In the genomic region with DNA sequence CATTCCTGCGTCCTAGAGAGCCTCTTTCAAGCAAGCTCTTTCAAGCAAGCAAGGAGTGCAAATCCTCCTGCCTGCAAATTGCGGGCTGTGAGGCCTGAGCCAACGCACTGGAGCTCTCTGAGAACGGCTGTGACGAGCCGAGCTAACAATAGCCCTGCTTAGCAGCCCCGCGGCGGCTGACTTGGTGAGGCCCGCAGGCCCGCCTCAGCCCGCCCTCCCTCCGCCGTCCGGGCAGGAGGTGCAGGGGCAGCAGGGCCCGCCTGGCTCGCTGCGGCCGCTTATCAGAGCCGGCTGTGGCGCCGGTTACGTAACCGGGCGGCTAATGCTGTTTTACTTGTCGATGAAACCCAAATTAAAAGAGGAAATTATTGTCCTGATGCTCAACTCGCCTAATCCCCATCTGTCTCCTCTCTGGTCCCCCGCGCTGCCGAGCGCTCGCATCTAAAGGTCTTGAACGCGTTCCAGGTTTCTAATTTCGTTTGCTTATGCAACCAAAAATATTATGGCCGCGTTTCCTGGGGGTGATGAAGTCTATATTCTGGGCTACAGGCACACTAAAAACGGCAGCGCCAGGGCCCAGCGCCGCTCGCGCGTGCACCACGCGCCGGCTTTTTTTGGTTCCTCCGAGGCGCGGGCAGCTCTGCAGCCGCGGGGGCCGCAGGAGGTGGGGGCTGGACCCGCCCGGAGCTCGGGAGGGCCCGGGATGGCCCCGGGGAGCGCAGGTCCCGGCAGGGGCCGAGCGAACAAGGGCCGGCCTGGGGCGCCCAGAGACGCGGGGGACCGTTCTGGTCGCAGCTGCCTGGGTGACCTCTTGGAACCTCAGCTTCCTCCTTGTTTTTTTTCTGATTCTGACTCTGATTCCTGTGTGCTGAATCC, we compare ENCODE assay signal across 8 cellular contexts.
DNase-seq lines count a peak whose midpoint lies in the region; ATAC-seq and TF ChIP-seq lines count a peak whose summit lies in the region.

No MANE protein-coding gene starts in this region.

- H3K9ac ChIP-seq in SK-N-SH = peak overlapping the region; percentile 84

- TF ChIP-seq CTCF in AG09319 (IDR thresholded peaks at IDR 0.05; ENCODE audit: low read depth, low read length) (no peak), GM20000 (IDR thresholded peaks at IDR 0.05; ENCODE audit: extremely low read depth, missing control alignments) (no peak), SK-N-SH (IDR thresholded peaks at IDR 0.05) (no peak), heart left ventricle (IDR thresholded peaks at IDR 0.05) (no peak), osteoblast (IDR thresholded peaks at IDR 0.05; ENCODE audit: extremely low read depth, low read depth, low read length) (no peak)

- POLR2A ChIA-PET in SK-N-SH (lab: Yijun Ruan, JAX) = interaction anchor here (0.7 to 2.8 kb wide), 16 partner anchors 8 to 116 kb away, joined by 3 to 96 read pairs (median 7); a partner anchor contains a TSS

- H3K4me2 ChIP-seq in SK-N-SH (peak overlapping the region; percentile 98), osteoblast (ENCODE audit: insufficient read depth, low read length) (peak overlapping the region; percentile 93)

- H3K4me1 ChIP-seq in SK-N-SH (ENCODE audit: control insufficient read depth in 1 of 2, insufficient read depth in 2 of 2, low read depth in 1 of 2, low read length in 1 of 2) (peaks cover 15 to 41% of the 10 kb centered on the region in 2 experiments), heart left ventricle (peaks cover 0 to 45% (median 23%) of the 10 kb centered on the region in 12 donors), osteoblast (ENCODE audit: insufficient read depth, low read length) (peaks cover 39% of the 10 kb centered on the region), aorta (ENCODE audit: control insufficient read depth in 1 of 2, insufficient read depth in 2 of 2, low read length in 2 of 2) (no peaks in the 10 kb centered on the region)

- H3K9me3 ChIP-seq in SK-N-SH (no peaks in the 10 kb centered on the region), heart left ventricle (no peaks in the 10 kb centered on the region), osteoblast (ENCODE audit: low read depth, low read length) (no peaks in the 10 kb centered on the region), aorta (ENCODE audit: control insufficient read depth, low read length) (no peaks in the 10 kb centered on the region)

- H3K36me3 ChIP-seq in SK-N-SH (replicated peaks in 1 of 2; ENCODE audit: control insufficient read depth in 1 of 2, insufficient read depth in 2 of 2, low read length in 1 of 2) (no peaks in the 10 kb centered on the region), heart left ventricle (no peaks in the 10 kb centered on the region), osteoblast (ENCODE audit: insufficient read depth, low read length) (no peaks in the 10 kb centered on the region), aorta (ENCODE audit: control insufficient read depth in 1 of 2, insufficient read depth in 2 of 2, low read length in 1 of 2) (no peaks in the 10 kb centered on the region)

- H4K20me1 ChIP-seq in SK-N-SH (ENCODE audit: insufficient read depth) = no peaks in the 10 kb centered on the region
- no peaks in the 10 kb centered on the region for H4K20me1 ChIP-seq in osteoblast (ENCODE audit: insufficient read depth, low read length)

- TF ChIP-seq RAD21 in SK-N-SH (IDR thresholded peaks at IDR 0.05; ENCODE audit: low read length) = no peak

- no peaks in the 10 kb centered on the region for H3K9me2 ChIP-seq in SK-N-SH

- H3K27ac ChIP-seq in SK-N-SH (ENCODE audit: low read depth in 2 of 2, low read length in 1 of 2) (peak overlapping the region; percentile 93 to 98), angular gyrus (ENCODE audit: low read depth, low read length) (peak overlapping the region; percentile 98), heart left ventricle (peak overlapping the region; percentile 93 to 100 (median 98)), osteoblast (ENCODE audit: low read depth, low read length) (peak overlapping the region; percentile 97), aorta (ENCODE audit: low read depth in 1 of 2, low read length in 2 of 2) (peak overlapping the region; percentile 93 to 94)

- DNase-seq in AG09319 (ENCODE audit: extremely low read depth, low read depth) (peak; percentile 55), GM20000 (ENCODE audit: low spot score) (peak; percentile 70), NCI-H1048 (lab: John Stamatoyannopoulos, UW) (peak; percentile 24), SK-N-SH (peak; percentile 95), heart left ventricle (peak; percentile 89 to 96 (median 92)), osteoblast (ENCODE audit: insufficient read length, low spot score, missing footprints) (peak; percentile 95), aorta (peak; percentile 93 to 96)

- H3F3A ChIP-seq in SK-N-SH (replicated peaks; ENCODE audit: insufficient read depth) = peaks cover 23% of the 10 kb centered on the region

- no peaks in the 10 kb centered on the region for H3K27me3 ChIP-seq in SK-N-SH (ENCODE audit: insufficient read depth)
- H3K27me3 ChIP-seq in heart left ventricle = no peaks in the 10 kb centered on the region
- no peaks in the 10 kb centered on the region for H3K27me3 ChIP-seq in osteoblast (ENCODE audit: insufficient read depth, low read length)
- no peaks in the 10 kb centered on the region for H3K27me3 ChIP-seq in aorta (ENCODE audit: control insufficient read depth in 1 of 2, insufficient read depth in 2 of 2, low read length in 1 of 2)

- ATAC-seq in heart left ventricle = peak; percentile 92 to 95 (median 94)
- peak; percentile 94 for ATAC-seq in aorta (ENCODE audit: low FRiP score)

- 4% methylated on average over 53 of the region's 68 CpGs for WGBS in SK-N-SH (ENCODE audit: low lambda C conversion rate)
- WGBS in heart left ventricle, 4 donors = 0 to 1% (median 0%) methylated on average over 36 to 68 of the region's 68 CpGs
- WGBS in aorta, 2 donors = 0% methylated on average over 68 of the region's 68 CpGs

- H2AFZ ChIP-seq in SK-N-SH (ENCODE audit: low read depth) (peak overlapping the region; percentile 98), osteoblast (ENCODE audit: low read length) (peak overlapping the region; percentile 86)

- intact Hi-C loops in heart left ventricle (cut with DNase I) (loop anchor here in 9 of 10 donors (1.0 to 5.0 kb wide), 5 partner anchors 13 to 66 kb away; a partner anchor contains a TSS), aorta (cut with DNase I) (loop anchor here in 1 of 2 donors (1.0 kb wide), 1 partner anchor 65 kb away; a partner anchor contains a TSS)

- TF ChIP-seq POLR2A in heart left ventricle (IDR thresholded peaks at IDR 0.05) = peak in 1 of 2 donors; percentile 32

- CTCF ChIA-PET in SK-N-SH (lab: Yijun Ruan, JAX) = interaction anchor here (0.6 to 2.9 kb wide), 12 partner anchors 12 to 105 kb away, joined by 3 to 31 read pairs (median 4); a partner anchor contains a TSS

- H3K4me3 ChIP-seq in SK-N-SH (ENCODE audit: low read depth in 2 of 2, low read length in 1 of 2) (peak overlapping the region; percentile 41 to 62), heart left ventricle (peak overlapping the region; percentile 18 to 63 (median 54)), osteoblast (ENCODE audit: insufficient read depth, low read length) (peak overlapping the region; percentile 67), aorta (ENCODE audit: low read length in 2 of 2) (no peak overlapping the region)

- TF ChIP-seq EP300 in SK-N-SH (IDR thresholded peaks at IDR 0.05; ENCODE audit: borderline replicate concordance in 1 of 2, low read depth in 1 of 2, low read length in 1 of 2) = peak in 1 of 2 experiments; percentile 45; a peak in 1 of 4 replicates

- H3K79me2 ChIP-seq in SK-N-SH (ENCODE audit: insufficient read depth) (no peaks in the 10 kb centered on the region), osteoblast (ENCODE audit: insufficient read depth, low read length) (no peaks in the 10 kb centered on the region)

TF ChIP-seq in SK-N-SH, 30 proteins besides CTCF, POLR2A, EP300 and RAD21 (continues in another document):
- TF ChIP-seq, protein P1, sequence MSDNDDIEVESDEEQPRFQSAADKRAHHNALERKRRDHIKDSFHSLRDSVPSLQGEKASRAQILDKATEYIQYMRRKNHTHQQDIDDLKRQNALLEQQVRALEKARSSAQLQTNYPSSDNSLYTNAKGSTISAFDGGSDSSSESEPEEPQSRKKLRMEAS (IDR thresholded peaks at IDR 0.05; ENCODE audit: low read depth) = peak; percentile 62
- peak; percentile 23; the same call in 1 of the 2 replicates for TF ChIP-seq TCF12 (IDR thresholded peaks at IDR 0.05)
- no peak for TF ChIP-seq SMC3 (IDR thresholded peaks at IDR 0.05; ENCODE audit: low read depth, low read length)
- peak; percentile 58 for TF ChIP-seq CHD2 (IDR thresholded peaks at IDR 0.05; ENCODE audit: low read length, partially characterized antibody)
- peak; percentile 68 for TF ChIP-seq GATA2 (CRISPR knock-in tag; IDR thresholded peaks at IDR 0.05)
- TF ChIP-seq POLR2AphosphoS5 (IDR thresholded peaks at IDR 0.05; ENCODE audit: low read depth, low read length) = peak; percentile 70; the same call in 1 of the 2 replicates
- TF ChIP-seq TAF1 (IDR thresholded peaks at IDR 0.05; ENCODE audit: borderline replicate concordance, low read depth, low read length) = peak; percentile 65
- TF ChIP-seq TEAD4 (IDR thresholded peaks at IDR 0.05; ENCODE audit: borderline replicate concordance, insufficient read depth) = no peak
- peak; percentile 53; the same call in 1 of the 2 replicates for TF ChIP-seq NFIC (IDR thresholded peaks at IDR 0.05; ENCODE audit: borderline replicate concordance)
- TF ChIP-seq ELF1 (IDR thresholded peaks at IDR 0.05) = no peak
- TF ChIP-seq FOXM1 (IDR thresholded peaks at IDR 0.05; ENCODE audit: low read depth) = no peak
- 0 out of 2 replicates have a peak, but pooled peaks have one; percentile 7 for TF ChIP-seq FOXJ3 (CRISPR knock-in tag; IDR thresholded peaks at IDR 0.05)
- no peak for TF ChIP-seq GABPA (IDR thresholded peaks at IDR 0.05; ENCODE audit: low read depth)

Comparison
In these comparisons a context has a peak if more than half of its experiments do, and no peak if none do; other contexts are left out.
1. DNase-seq: peak in every context shown above with its lines; median percentile 95 in SK-N-SH; 95 in osteoblast; 94 in aorta; 92 in heart left ventricle; 70 in GM20000; 55 in AG09319; 24 in NCI-H1048.
2. H3K4me3 ChIP-seq: peak in SK-N-SH (2 of 2), heart left ventricle (12 of 12) and osteoblast (single experiment); none in aorta (0 of 2).
3. Peak in every context shown above with its lines, with median percentiles within 50 percentile points of each other: H3K27ac ChIP-seq.